18 cellular contexts compared by ENCODE assay signal in the genomic region with DNA sequence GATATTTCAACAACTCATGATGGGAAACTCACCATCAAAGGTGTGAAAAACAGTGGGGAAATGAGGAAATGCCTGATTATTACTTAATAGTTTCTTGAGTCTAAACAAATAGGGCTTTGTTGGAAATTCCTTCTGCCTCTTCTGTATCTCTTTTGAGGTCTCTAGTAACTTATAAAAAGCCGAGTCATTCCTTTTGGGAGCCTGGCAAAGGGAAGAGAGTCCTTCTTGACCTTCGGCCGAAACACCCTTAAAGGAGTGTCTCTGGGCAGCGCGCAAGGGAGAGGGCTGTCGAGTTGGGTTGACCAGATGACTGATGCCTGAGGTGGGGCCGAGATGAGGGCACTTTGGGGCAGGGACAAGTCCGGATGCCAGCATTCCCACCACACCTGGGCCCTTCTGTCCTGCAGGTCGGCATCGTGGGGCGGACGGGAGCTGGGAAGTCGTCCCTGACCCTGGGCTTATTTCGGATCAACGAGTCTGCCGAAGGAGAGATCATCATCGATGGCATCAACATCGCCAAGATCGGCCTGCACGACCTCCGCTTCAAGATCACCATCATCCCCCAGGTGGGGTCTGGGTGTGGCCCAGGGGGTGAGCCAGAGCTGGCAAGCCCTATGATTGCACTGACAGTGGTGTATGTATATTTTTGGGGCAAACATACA.
A peak's percentile ranks its signal among the peaks of the same experiment; 100 is the strongest.
DNase-seq lines count a peak whose midpoint lies in the region; ATAC-seq and TF ChIP-seq lines count a peak whose summit lies in the region.
"Had no signal": no experiment of that assay in that cellular context is flagged by ENCODE, and none has a peak within 500 bp of the region (broad histone marks: within the 10 kb centered on the region; RNA-seq: fewer than 3 reads in every experiment).

No MANE protein-coding gene starts in this region.

- no peaks in the 10 kb centered on the region for H3K27me3 Mint-ChIP-seq in activated CD4-positive, alpha-beta T cell treated with anti-CD3 and anti-CD28 coated beads, Interleukin-2, amount 10 ng/mL, durations not matched to agents 7 days and 5 days
- H3K27me3 Mint-ChIP-seq in HFFc6 (ENCODE audit: insufficient read depth) (peaks cover 9% of the 10 kb centered on the region), progenitor cell of endocrine pancreas (no peaks in the 10 kb centered on the region)
- H3K27me3 Mint-ChIP-seq in naive thymus-derived CD4-positive, alpha-beta T cell: no peaks in the 10 kb centered on the region
- H3K27me3 Mint-ChIP-seq: IgD-negative memory B cell had no signal

- peak overlapping the region; percentile 16 for H3K27ac Mint-ChIP-seq in activated CD4-positive, alpha-beta T cell treated with anti-CD3 and anti-CD28 coated beads, Interleukin-2, amount 10 ng/mL, durations not matched to agents 7 days and 5 days
- H3K27ac Mint-ChIP-seq in HFFc6 (peak overlapping the region; percentile 59), progenitor cell of endocrine pancreas (peak overlapping the region; percentile 35)
- no peak overlapping the region for H3K27ac Mint-ChIP-seq in naive thymus-derived CD4-positive, alpha-beta T cell
- H3K27ac Mint-ChIP-seq: IgD-negative memory B cell had no signal

- H3K4me1 Mint-ChIP-seq in activated CD4-positive, alpha-beta T cell treated with anti-CD3 and anti-CD28 coated beads, Interleukin-2, amount 10 ng/mL, durations not matched to agents 7 days and 5 days: no peaks in the 10 kb centered on the region
- peaks cover 4% of the 10 kb centered on the region; the same call in 1 of the 2 replicates for H3K4me1 Mint-ChIP-seq in HFFc6 (ENCODE audit: low read depth)
- H3K4me1 Mint-ChIP-seq in progenitor cell of endocrine pancreas (ENCODE audit: low read depth): no peaks in the 10 kb centered on the region
- H3K4me1 Mint-ChIP-seq in naive thymus-derived CD4-positive, alpha-beta T cell: peaks cover 0 to 2% (median 0%) of the 10 kb centered on the region in 7 donors
- H3K4me1 Mint-ChIP-seq: IgD-negative memory B cell had no signal

- CTCF ChIA-PET in activated CD4-positive, alpha-beta T cell treated with anti-CD3 and anti-CD28 coated beads, Interleukin-2, amount 10 ng/mL, durations not matched to agents 7 days and 5 days (lab: Charles Lee): no interaction called here
- CTCF ChIA-PET in naive thymus-derived CD4-positive, alpha-beta T cell (lab: Charles Lee): interaction anchor here (0.7 kb wide), 1 partner anchor 37 kb away, joined by 4 read pairs; no protein-coding TSS in a partner anchor

- H3K9me3 Mint-ChIP-seq in activated CD4-positive, alpha-beta T cell treated with anti-CD3 and anti-CD28 coated beads, Interleukin-2, amount 10 ng/mL, durations not matched to agents 7 days and 5 days: no peaks in the 10 kb centered on the region
- H3K9me3 Mint-ChIP-seq in HFFc6: no peaks in the 10 kb centered on the region
- no peaks in the 10 kb centered on the region for H3K9me3 Mint-ChIP-seq in progenitor cell of endocrine pancreas (ENCODE audit: low read depth)
- H3K9me3 Mint-ChIP-seq in naive thymus-derived CD4-positive, alpha-beta T cell: no peaks in the 10 kb centered on the region
- H3K9me3 Mint-ChIP-seq: IgD-negative memory B cell had no signal

- H3K36me3 ChIP-seq in esophagus muscularis mucosa: peaks cover 71 to 98% (median 94%) of the 10 kb centered on the region in 4 donors
- peaks cover 0 to 90% (median 43%) of the 10 kb centered on the region in 3 experiments for H3K36me3 ChIP-seq in naive thymus-derived CD4-positive, alpha-beta T cell (ENCODE audit: control insufficient read depth in 2 of 3, insufficient read depth in 3 of 3, low read length in 3 of 3)

- POLR2A ChIA-PET in activated CD4-positive, alpha-beta T cell treated with anti-CD3 and anti-CD28 coated beads, Interleukin-2, amount 10 ng/mL, durations not matched to agents 7 days and 5 days (lab: Charles Lee): no interaction called here
- POLR2A ChIA-PET in naive thymus-derived CD4-positive, alpha-beta T cell (lab: Charles Lee): no interaction called here

- no peak for TF ChIP-seq POLR2A in esophagus muscularis mucosa (IDR thresholded peaks at IDR 0.05; ENCODE audit: low read depth)

- H3K4me1 ChIP-seq in esophagus muscularis mucosa: peaks cover 0 to 17% (median 11%) of the 10 kb centered on the region in 4 donors
- no peaks in the 10 kb centered on the region for H3K4me1 ChIP-seq in naive thymus-derived CD4-positive, alpha-beta T cell (ENCODE audit: control insufficient read depth in 2 of 2, insufficient read depth in 2 of 2, low read length in 2 of 2)
- H3K4me1 ChIP-seq: HAP-1 had no signal

- H3K27me3 ChIP-seq in esophagus muscularis mucosa: no peaks in the 10 kb centered on the region
- H3K27me3 ChIP-seq in naive thymus-derived CD4-positive, alpha-beta T cell (ENCODE audit: control insufficient read depth in 2 of 2, insufficient read depth in 2 of 2, low read length in 2 of 2): no peaks in the 10 kb centered on the region

- no peak for DNase-seq in activated CD4-positive, alpha-beta T cell treated with anti-CD3 and anti-CD28 coated beads, Interleukin-2, amount 10 ng/mL, durations not matched to agents 7 days and 5 days
- DNase-seq in activated CD4-positive, alpha-beta T cell treated with anti-CD3 and anti-CD28 coated beads for 4 hours: no peak
- DNase-seq in HFFc6 (no peak), esophagus muscularis mucosa (ENCODE audit: extremely low spot score) (no peak), progenitor cell of endocrine pancreas (ENCODE audit: low spot score, unreplicated experiment) (no peak)
- DNase-seq in naive thymus-derived CD4-positive, alpha-beta T cell: no peak
- DNase-seq: 8988T, C1 segment of cervical spinal cord, COR-L47, DMS53, MV-4-11, NCI-H1436 treated with DMSO at 0.1 percent for 48 hours, NCI-H226, NCI-H526 had no signal

- H3K4me3 ChIP-seq in esophagus muscularis mucosa: no peak overlapping the region
- H3K4me3 ChIP-seq in naive thymus-derived CD4-positive, alpha-beta T cell (ENCODE audit: low read length): no peak overlapping the region
- H3K4me3 ChIP-seq: HAP-1 had no signal

- no peaks in the 10 kb centered on the region for H3K9me3 ChIP-seq in esophagus muscularis mucosa
- no peaks in the 10 kb centered on the region for H3K9me3 ChIP-seq in naive thymus-derived CD4-positive, alpha-beta T cell (ENCODE audit: control insufficient read depth in 2 of 3, low read length in 3 of 3)
- H3K9me3 ChIP-seq: HAP-1 had no signal

- H3K27ac ChIP-seq in esophagus muscularis mucosa (replicated peaks in 1 of 4): peak overlapping the region; percentile 48 to 55 (median 53)
- H3K27ac ChIP-seq in naive thymus-derived CD4-positive, alpha-beta T cell (ENCODE audit: low read depth, low read length): no peak overlapping the region

- intact Hi-C loops in esophagus muscularis mucosa (cut with DNase I): no loop called here
- intact Hi-C loops in naive thymus-derived CD4-positive, alpha-beta T cell (cut with micrococcal nuclease): no loop called here

- ATAC-seq in GM18520 (IDR thresholded peaks at IDR 0.05; ENCODE audit: unreplicated experiment) (no peak), GM18909 (IDR thresholded peaks at IDR 0.05; ENCODE audit: poor library complexity, unreplicated experiment) (no peak)
- ATAC-seq in naive thymus-derived CD4-positive, alpha-beta T cell: no peak

- TF ChIP-seq EP300 in esophagus muscularis mucosa (IDR thresholded peaks at IDR 0.05): no peak

- WGBS in esophagus muscularis mucosa: 92% methylated on average over 21 of the region's 21 CpGs

- H3K4me3 Mint-ChIP-seq in activated CD4-positive, alpha-beta T cell treated with anti-CD3 and anti-CD28 coated beads, Interleukin-2, amount 10 ng/mL, durations not matched to agents 7 days and 5 days: no peak overlapping the region
- H3K4me3 Mint-ChIP-seq in HFFc6 (no peak overlapping the region), progenitor cell of endocrine pancreas (ENCODE audit: low read depth) (no peak overlapping the region)
- H3K4me3 Mint-ChIP-seq in naive thymus-derived CD4-positive, alpha-beta T cell: no peak overlapping the region
- H3K4me3 Mint-ChIP-seq: IgD-negative memory B cell had no signal

- peaks cover 46% of the 10 kb centered on the region for H3K36me3 Mint-ChIP-seq in activated CD4-positive, alpha-beta T cell treated with anti-CD3 and anti-CD28 coated beads, Interleukin-2, amount 10 ng/mL, durations not matched to agents 7 days and 5 days (ENCODE audit: low read depth)
- H3K36me3 Mint-ChIP-seq in HFFc6 (ENCODE audit: low read depth) (peaks cover 15% of the 10 kb centered on the region), progenitor cell of endocrine pancreas (ENCODE audit: insufficient read depth) (peaks cover 16% of the 10 kb centered on the region)
- H3K36me3 Mint-ChIP-seq in naive thymus-derived CD4-positive, alpha-beta T cell: peaks cover 11 to 55% (median 25%) of the 10 kb centered on the region in 5 donors

- TF ChIP-seq CTCF in HFFc6 (IDR thresholded peaks at IDR 0.05) (no peak), esophagus muscularis mucosa (IDR thresholded peaks at IDR 0.05) (no peak), progenitor cell of endocrine pancreas (IDR thresholded peaks at IDR 0.05; ENCODE audit: unreplicated experiment) (no peak)

Comparison
In these comparisons a context has a peak if more than half of its experiments do, and no peak if none do; other contexts are left out.
1. H3K27ac Mint-ChIP-seq: peak in activated CD4-positive, alpha-beta T cell treated with anti-CD3 and anti-CD28 coated beads, Interleukin-2, amount 10 ng/mL, durations not matched to agents 7 days and 5 days (single experiment), HFFc6 (single experiment) and progenitor cell of endocrine pancreas (single experiment); none in naive thymus-derived CD4-positive, alpha-beta T cell (0 of 9).